In the genomic region with DNA sequence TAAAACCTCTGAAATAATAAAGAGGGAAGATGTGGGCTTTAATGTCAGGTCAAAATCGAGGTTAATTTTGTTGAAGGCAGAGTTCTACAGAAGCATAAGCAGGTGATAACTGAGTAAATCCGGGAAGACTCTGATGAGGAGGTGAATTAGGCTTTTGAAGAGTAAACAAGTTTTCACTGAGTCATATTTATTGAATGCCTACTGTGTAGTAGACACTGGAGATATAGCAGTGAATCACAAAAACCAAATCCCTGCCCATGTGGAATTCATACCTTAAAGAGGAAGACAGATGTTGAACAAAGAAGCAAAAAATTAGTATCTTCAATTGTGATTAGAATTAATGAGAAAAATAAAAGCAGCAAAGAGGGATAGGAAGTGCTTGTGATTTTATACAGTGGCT, we compare ENCODE assay signal across 16 cellular contexts. TPM values are rescaled to one million over a fixed set of nuclear protein-coding genes. Genes with fewer than 3 reads are reported as not detected.
DNase-seq lines count a peak whose midpoint lies in the region; ATAC-seq and TF ChIP-seq lines count a peak whose summit lies in the region.
"Had no signal": no experiment of that assay in that cellular context is flagged by ENCODE, and none has a peak within 500 bp of the region (broad histone marks: within the 10 kb centered on the region; RNA-seq: fewer than 3 reads in every experiment).

No MANE protein-coding gene starts in this region.

- peaks cover 9% of the 10 kb centered on the region for H3F3A ChIP-seq in PC-9 (ENCODE audit: insufficient read depth, low read depth)

- H3K9ac ChIP-seq in trophoblast cell (ENCODE audit: low read length) = no peak overlapping the region
- H3K9ac ChIP-seq: BLaER1 had no signal

- no peak overlapping the region for H3K18ac ChIP-seq in trophoblast cell (ENCODE audit: low read length)

- H3K4me2 ChIP-seq in PC-9 = peak overlapping the region; percentile 10; the same call in 1 of the 2 replicates
- no peak overlapping the region for H3K4me2 ChIP-seq in trophoblast cell (ENCODE audit: low read length)
- H3K4me2 ChIP-seq: BLaER1 had no signal

- POLR2A ChIA-PET in PC-9 (lab: Charles Lee; ENCODE audit: unreplicated experiment) = no interaction called here

- H3K79me2 ChIP-seq in PC-9 (ENCODE audit: low read depth) (no peaks in the 10 kb centered on the region), trophoblast cell (ENCODE audit: control insufficient read depth, insufficient read depth, low read length, poor library complexity) (no peaks in the 10 kb centered on the region)

- H3K4me1 ChIP-seq in PC-9 (replicated peaks; ENCODE audit: insufficient read depth) (peaks cover 12% of the 10 kb centered on the region), trophoblast cell (ENCODE audit: control insufficient read depth in 1 of 2, insufficient read depth in 2 of 2, low read length in 2 of 2) (no peaks in the 10 kb centered on the region)
- H3K4me1 ChIP-seq: BLaER1, SJCRH30 had no signal

- H4K91ac ChIP-seq in trophoblast cell (ENCODE audit: low read depth, low read length) = no peak overlapping the region

- H3K9me3 ChIP-seq in PC-9 (ENCODE audit: insufficient read depth, low read depth) (peaks cover 13% of the 10 kb centered on the region; the same call in 1 of the 2 replicates), trophoblast cell (ENCODE audit: insufficient read depth, low read depth, low read length) (peaks cover 6% of the 10 kb centered on the region)

- H3K79me1 ChIP-seq in trophoblast cell (ENCODE audit: low read length) = no peaks in the 10 kb centered on the region

- TF ChIP-seq CTCF in PC-9 (conservative IDR thresholded peaks at IDR 0.05) (no peak), fibroblast of mammary gland (conservative IDR thresholded peaks at IDR 0.05; ENCODE audit: control insufficient read depth, insufficient read depth, low read depth, low read length) (no peak)

- no peaks in the 10 kb centered on the region for H3K9me2 ChIP-seq in PC-9 (ENCODE audit: insufficient read depth)

- no peak overlapping the region for H3K23ac ChIP-seq in trophoblast cell (ENCODE audit: low read length)

- H3K14ac ChIP-seq in trophoblast cell (ENCODE audit: low read length) = no peak overlapping the region

- no peak overlapping the region for H4K8ac ChIP-seq in trophoblast cell (ENCODE audit: low read depth, low read length)

- WGBS in trophoblast cell (ENCODE audit: extremely low coverage, insufficient coverage, insufficient read length) = no CpG with 5 or more reads among the region's 2 CpGs

- H3K4me3 ChIP-seq in PC-9 (no peak overlapping the region), fibroblast of mammary gland (ENCODE audit: control insufficient read depth, low read depth, low read length) (no peak overlapping the region), trophoblast cell (ENCODE audit: low read depth, low read length) (no peak overlapping the region)
- H3K4me3 ChIP-seq: BLaER1, K562, SJCRH30 had no signal

- H4K12ac ChIP-seq in trophoblast cell (ENCODE audit: low read depth, low read length) = no peak overlapping the region

- H3K27ac ChIP-seq in PC-9 = no peak overlapping the region; the same call in 1 of the 2 replicates
- no peak overlapping the region for H3K27ac ChIP-seq in trophoblast cell (ENCODE audit: low read depth, low read length)
- H3K27ac ChIP-seq: BLaER1, SJCRH30 had no signal

- H2AK5ac ChIP-seq in trophoblast cell (ENCODE audit: low read length) = no peak overlapping the region

- DNase-seq in AG08395 (ENCODE audit: low spot score) = peak; percentile 22
- DNase-seq in HCEC 1CT = peak; percentile 58
- DNase-seq in PC-9 = peak in 1 of 2 experiments; percentile 60
- DNase-seq in fibroblast of mammary gland (ENCODE audit: low read depth) = peak; percentile 43
- DNase-seq in trophoblast cell = no peak
- DNase-seq in hypothalamus (lab: John Stamatoyannopoulos, UW) = no peak
- DNase-seq: CD8-positive, alpha-beta memory T cell; H7; NCI-H1092; NCI-H1694 treated with DMSO at 0.1 percent for 48 hours; NCI-H774; SJCRH30 had no signal

- intact Hi-C loops in PC-9 (cut with micrococcal nuclease; ENCODE audit: unreplicated experiment) = no loop called here

- H2AFZ ChIP-seq in PC-9 (no peak overlapping the region), trophoblast cell (ENCODE audit: insufficient read depth, low read length, poor library complexity) (no peak overlapping the region)

- H4K20me1 ChIP-seq in PC-9 (ENCODE audit: insufficient read depth) = no peaks in the 10 kb centered on the region
- H4K20me1 ChIP-seq: BLaER1 had no signal

- H2BK120ac ChIP-seq in trophoblast cell (ENCODE audit: insufficient read depth, low read length, poor library complexity) = no peak overlapping the region

- no peak overlapping the region for H2BK12ac ChIP-seq in trophoblast cell (ENCODE audit: low read length)

- H2BK5ac ChIP-seq in trophoblast cell (ENCODE audit: low read depth, low read length, poor library complexity) = no peak overlapping the region

- CTCF ChIA-PET in PC-9 (lab: Charles Lee) = no interaction called here

- BruUV-seq in PC-9 (replicated peaks; lab: Mats Ljungman, UMichigan) = no TSS peak

- H3K4ac ChIP-seq in trophoblast cell (ENCODE audit: low read depth, low read length) = no peak overlapping the region

- ATAC-seq in HG02610 (IDR thresholded peaks at IDR 0.05; ENCODE audit: unreplicated experiment) (no peak), GM21390 (IDR thresholded peaks at IDR 0.05; ENCODE audit: unreplicated experiment) (no peak)
- ATAC-seq: K562 had no signal

- no peaks in the 10 kb centered on the region for H3K36me3 ChIP-seq in PC-9 (ENCODE audit: low read depth)
- no peaks in the 10 kb centered on the region for H3K36me3 ChIP-seq in trophoblast cell (ENCODE audit: control insufficient read depth in 1 of 2, insufficient read depth in 2 of 2, low read length in 2 of 2)
- H3K36me3 ChIP-seq: BLaER1, SJCRH30 had no signal

- H3K27me3 ChIP-seq in PC-9 (ENCODE audit: insufficient read depth, low read depth) = no peaks in the 10 kb centered on the region
- no peaks in the 10 kb centered on the region for H3K27me3 ChIP-seq in trophoblast cell (ENCODE audit: insufficient read depth, low read length)
- H3K27me3 ChIP-seq: BLaER1, SJCRH30 had no signal

RNA-seq across cellular contexts. Expression of a gene that starts 46.9 kb away (rescaled TPM):
- total RNA-seq in PC-9 (2021) = 30.0 and 57.1 TPM in 2 replicates
- 2.4 and 2.5 TPM in 2 replicates for polyA plus RNA-seq in trophoblast cell (2013)
- total RNA-seq: CD8-positive, alpha-beta memory T cell; K562 had no signal
- polyA plus RNA-seq: CD8-positive, alpha-beta memory T cell; K562 had no signal

Comparison
In these comparisons a context has a peak if more than half of its experiments do, and no peak if none do; other contexts are left out.
1. DNase-seq: peak in AG08395 (single experiment), HCEC 1CT (single experiment) and fibroblast of mammary gland (single experiment); none in trophoblast cell (0 of 2) and hypothalamus (0 of 51).